Comparison of ENCODE assay signal across 9 cellular contexts in the genomic region with DNA sequence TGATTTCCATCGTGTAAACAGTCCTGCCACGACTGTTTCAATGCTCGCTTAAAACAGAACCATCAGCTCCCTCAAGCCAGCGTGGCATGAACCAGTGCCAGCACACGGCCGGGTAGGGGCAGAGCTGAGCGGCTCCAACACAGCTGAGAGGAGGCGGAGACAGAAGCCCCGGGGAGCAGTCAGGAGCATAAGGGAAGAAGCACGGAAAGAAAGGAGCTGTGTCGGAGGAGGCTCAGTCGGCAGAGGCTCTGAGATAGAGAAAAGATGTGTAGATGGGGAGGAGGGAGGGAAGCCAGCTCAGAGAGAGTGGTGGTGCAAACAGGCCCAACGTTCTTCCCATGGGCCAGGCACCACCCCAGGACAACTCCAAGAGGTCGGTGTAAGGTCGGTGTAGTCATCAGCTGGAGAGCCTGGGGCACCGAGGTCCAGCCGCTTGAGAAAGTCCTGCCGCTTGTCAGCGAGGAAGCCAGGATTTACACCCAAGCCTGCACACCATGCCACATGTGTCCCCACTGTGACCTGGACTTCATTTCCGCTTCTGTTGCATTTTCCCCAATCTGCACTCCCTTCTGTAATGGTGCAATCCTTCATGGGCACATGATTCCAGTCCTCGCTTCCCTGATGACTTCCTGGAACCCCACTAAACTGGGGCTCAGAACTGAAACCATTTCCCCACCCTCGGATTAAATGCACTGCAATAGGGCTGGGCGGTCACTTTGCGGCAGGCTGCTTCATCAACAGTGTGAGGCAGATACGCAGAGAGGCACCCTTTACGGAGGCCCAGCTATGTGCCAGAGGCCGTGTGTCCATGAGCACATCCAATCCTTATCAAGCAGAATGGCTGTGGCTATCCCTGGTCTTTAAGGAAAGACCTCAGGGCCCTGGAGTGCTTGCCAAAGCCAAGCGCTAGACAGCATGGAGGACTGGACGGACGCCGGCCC. TPM values are rescaled to one million over a fixed set of nuclear protein-coding genes. Genes with fewer than 3 reads are reported as not detected.
DNase-seq lines count a peak whose midpoint lies in the region; ATAC-seq, FAIRE-seq and TF ChIP-seq lines count a peak whose summit lies in the region.
"Had no signal": no experiment of that assay in that cellular context is flagged by ENCODE, and none has a peak within 500 bp of the region (broad histone marks: within the 10 kb centered on the region; RNA-seq: fewer than 3 reads in every experiment).

No MANE protein-coding gene starts in this region.

- H3K36me3 ChIP-seq in CD8-positive, alpha-beta T cell (ENCODE audit: insufficient read depth, low read length) = no peaks in the 10 kb centered on the region
- no peaks in the 10 kb centered on the region for H3K36me3 ChIP-seq in Caco-2 (ENCODE audit: control insufficient read depth, insufficient read depth, low read length)

- H3K4me1 Mint-ChIP-seq in osteocyte (ENCODE audit: unreplicated experiment) (peaks cover 49% of the 10 kb centered on the region), Caco-2 (ENCODE audit: low read depth, unreplicated experiment) (peaks cover 7% of the 10 kb centered on the region)
- H3K4me1 Mint-ChIP-seq in CD8-positive, alpha-beta T cell (ENCODE audit: low read depth) = no peaks in the 10 kb centered on the region

- peaks cover 16% of the 10 kb centered on the region for H3K36me3 Mint-ChIP-seq in osteocyte (ENCODE audit: unreplicated experiment)
- H3K36me3 Mint-ChIP-seq in CD8-positive, alpha-beta T cell = no peaks in the 10 kb centered on the region
- H3K36me3 Mint-ChIP-seq in Caco-2 (ENCODE audit: insufficient read depth, unreplicated experiment) = no peaks in the 10 kb centered on the region

- no peak overlapping the region for H3K27ac ChIP-seq in CD8-positive, alpha-beta T cell (ENCODE audit: low read depth, low read length)

- H3K4me3 ChIP-seq in CD8-positive, alpha-beta T cell (ENCODE audit: low read depth, low read length) = no peak overlapping the region
- H3K4me3 ChIP-seq in Caco-2 (ENCODE audit: low read depth, low read length) = no peak overlapping the region

- no peak for TF ChIP-seq POLR2A in GM12891 (IDR thresholded peaks at IDR 0.05; ENCODE audit: low read depth, low read length)

- no peaks in the 10 kb centered on the region for H3K9me3 ChIP-seq in CD8-positive, alpha-beta T cell (ENCODE audit: low read length)
- peaks cover 8% of the 10 kb centered on the region; the same call in 1 of the 2 replicates for H3K9me3 ChIP-seq in Caco-2

- no TSS peak for BruUV-seq in Caco-2 (replicated peaks; lab: Mats Ljungman, UMichigan)

- FAIRE-seq in GM12891 (lab: Jason Lieb, UNC) = no peak

- no peaks in the 10 kb centered on the region for H3K27me3 Mint-ChIP-seq in osteocyte (ENCODE audit: unreplicated experiment)
- peaks cover 2% of the 10 kb centered on the region for H3K27me3 Mint-ChIP-seq in CD8-positive, alpha-beta T cell (ENCODE audit: low read depth)
- H3K27me3 Mint-ChIP-seq in Caco-2 (ENCODE audit: insufficient read depth, unreplicated experiment) = no peaks in the 10 kb centered on the region

- POLR2A ChIA-PET in CD8-positive, alpha-beta T cell (lab: Charles Lee) = no interaction called here
- POLR2A ChIA-PET in Caco-2 (lab: Charles Lee) = no interaction called here

- H3K27me3 ChIP-seq in CD8-positive, alpha-beta T cell (ENCODE audit: insufficient read depth, low read length) = no peaks in the 10 kb centered on the region
- no peaks in the 10 kb centered on the region for H3K27me3 ChIP-seq in Caco-2 (replicated peaks; ENCODE audit: control insufficient read depth, insufficient read depth, low read length)

- peak; percentile 30 for TF ChIP-seq CTCF in osteocyte (IDR thresholded peaks at IDR 0.05)
- TF ChIP-seq CTCF in CD8-positive, alpha-beta T cell (IDR thresholded peaks at IDR 0.05) = no peak
- TF ChIP-seq CTCF in Caco-2 (IDR thresholded peaks at IDR 0.05; ENCODE audit: insufficient read depth in 1 of 2, low read depth in 1 of 2, low read length in 1 of 2, severe bottlenecking in 1 of 2, unreplicated experiment in 1 of 2) = no peak

- H3K4me3 Mint-ChIP-seq in osteocyte (ENCODE audit: unreplicated experiment) (peak overlapping the region; percentile 52), Caco-2 (ENCODE audit: unreplicated experiment) (no peak overlapping the region)
- no peak overlapping the region for H3K4me3 Mint-ChIP-seq in CD8-positive, alpha-beta T cell

- CTCF ChIA-PET in CD8-positive, alpha-beta T cell (lab: Charles Lee) = no interaction called here
- CTCF ChIA-PET in Caco-2 (lab: Charles Lee) = interaction anchor here (1.0 to 1.1 kb wide), 2 partner anchors 21 to 109 kb away, joined by 3 read pairs; no protein-coding TSS in a partner anchor

- intact Hi-C loops in cardiac septum (cut with DNase I) (no loop called here), Caco-2 (cut with micrococcal nuclease; ENCODE audit: unreplicated experiment) (no loop called here)
- intact Hi-C loops in CD8-positive, alpha-beta T cell (cut with DNase I, micrococcal nuclease) = no loop called here

- H3K27ac Mint-ChIP-seq in osteocyte (ENCODE audit: unreplicated experiment) (peak overlapping the region; percentile 86), Caco-2 (ENCODE audit: unreplicated experiment) (no peak overlapping the region)
- H3K27ac Mint-ChIP-seq in CD8-positive, alpha-beta T cell = no peak overlapping the region

- DNase-seq in AG20443 (ENCODE audit: low spot score) (peak; percentile 74), cardiac septum (ENCODE audit: low spot score) (peak; percentile 50), osteocyte (ENCODE audit: extremely low spot score, unreplicated experiment) (no peak), T-helper 9 cell (no peak), GM12891 (ENCODE audit: insufficient read length, low spot score) (no peak), Caco-2 (no peak)
- DNase-seq in CD8-positive, alpha-beta T cell = no peak
- DNase-seq: NCI-H187 had no signal

- H3K9me3 Mint-ChIP-seq in osteocyte (ENCODE audit: unreplicated experiment) (peaks cover 24% of the 10 kb centered on the region), Caco-2 (ENCODE audit: unreplicated experiment) (peaks cover 15% of the 10 kb centered on the region)
- H3K9me3 Mint-ChIP-seq in CD8-positive, alpha-beta T cell = peaks cover 4% of the 10 kb centered on the region

- no peaks in the 10 kb centered on the region for H3K4me1 ChIP-seq in CD8-positive, alpha-beta T cell (ENCODE audit: insufficient read depth, low read length)
- no peaks in the 10 kb centered on the region for H3K4me1 ChIP-seq in Caco-2

- ATAC-seq in SK-N-SH treated with all-trans-retinoic acid at 6 μM for 48 hours = peak; percentile 58
- ATAC-seq in CD8-positive, alpha-beta T cell = no peak

TF ChIP-seq in SK-N-SH treated with all-trans-retinoic acid at 6 μM for 48 hours, 23 proteins besides CTCF, POLR2A, EP300 and RAD21 (continues in another document):
- TF ChIP-seq ESRRG (CRISPR knock-in tag; IDR thresholded peaks at IDR 0.05) = no peak
- TF ChIP-seq, protein P1, sequence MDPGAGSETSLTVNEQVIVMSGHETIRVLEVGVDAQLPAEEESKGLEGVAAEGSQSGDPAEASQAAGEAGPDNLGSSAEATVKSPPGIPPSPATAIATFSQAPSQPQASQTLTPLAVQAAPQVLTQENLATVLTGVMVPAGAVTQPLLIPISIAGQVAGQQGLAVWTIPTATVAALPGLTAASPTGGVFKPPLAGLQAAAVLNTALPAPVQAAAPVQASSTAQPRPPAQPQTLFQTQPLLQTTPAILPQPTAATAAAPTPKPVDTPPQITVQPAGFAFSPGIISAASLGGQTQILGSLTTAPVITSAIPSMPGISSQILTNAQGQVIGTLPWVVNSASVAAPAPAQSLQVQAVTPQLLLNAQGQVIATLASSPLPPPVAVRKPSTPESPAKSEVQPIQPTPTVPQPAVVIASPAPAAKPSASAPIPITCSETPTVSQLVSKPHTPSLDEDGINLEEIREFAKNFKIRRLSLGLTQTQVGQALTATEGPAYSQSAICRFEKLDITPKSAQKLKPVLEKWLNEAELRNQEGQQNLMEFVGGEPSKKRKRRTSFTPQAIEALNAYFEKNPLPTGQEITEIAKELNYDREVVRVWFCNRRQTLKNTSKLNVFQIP (CRISPR knock-in tag; IDR thresholded peaks at IDR 0.05; ENCODE audit: borderline replicate concordance, low read depth) = no peak

TF ChIP-seq in GM12891, 5 proteins besides CTCF, POLR2A, EP300 and RAD21:
- TF ChIP-seq SPI1 (IDR thresholded peaks at IDR 0.05; ENCODE audit: low read depth, low read length) = no peak
- TF ChIP-seq TAF1 (IDR thresholded peaks at IDR 0.05; ENCODE audit: low read depth, low read length) = no peak
- no peak for TF ChIP-seq PAX5 (IDR thresholded peaks at IDR 0.05; ENCODE audit: insufficient read depth, low read length, severe bottlenecking)
- no peak for TF ChIP-seq POU2F2 (IDR thresholded peaks at IDR 0.05; ENCODE audit: low read depth, low read length)
- no peak for TF ChIP-seq POLR2AphosphoS5 (IDR thresholded peaks at IDR 0.05; ENCODE audit: low read depth, low read length)

RNA-seq across cellular contexts. Expression of a gene that starts 43.5 kb away (rescaled TPM):
- total RNA-seq in cardiac septum = not detected
- total RNA-seq in osteocyte = 21.9 and 24.9 TPM in 2 replicates
- polyA plus RNA-seq in GM12891 (2012; ENCODE audit: low read depth, missing spikeins) = not detected
- total RNA-seq in CD8-positive, alpha-beta T cell = not detected
- total RNA-seq in Caco-2 (2022) = 0.11 TPM in 1 of 2 replicates, not detected in the other

Comparison
In these comparisons a context has a peak if more than half of its experiments do, and no peak if none do; other contexts are left out.
1. DNase-seq: peak in AG20443 (single experiment) and cardiac septum (single experiment); none in osteocyte (single experiment), T-helper 9 cell (single experiment), GM12891 (single experiment), CD8-positive, alpha-beta T cell (0 of 7) and Caco-2 (0 of 2).
2. RNA of a gene that starts 43.5 kb away (total RNA-seq): 21.9 to 24.9 TPM in osteocyte; 0.11 TPM in Caco-2, not detected in cardiac septum (single experiment) and not detected in CD8-positive, alpha-beta T cell; every median in the first group is over 10 times any median in the second.